9 cellular contexts compared by ENCODE assay signal in the genomic region with DNA sequence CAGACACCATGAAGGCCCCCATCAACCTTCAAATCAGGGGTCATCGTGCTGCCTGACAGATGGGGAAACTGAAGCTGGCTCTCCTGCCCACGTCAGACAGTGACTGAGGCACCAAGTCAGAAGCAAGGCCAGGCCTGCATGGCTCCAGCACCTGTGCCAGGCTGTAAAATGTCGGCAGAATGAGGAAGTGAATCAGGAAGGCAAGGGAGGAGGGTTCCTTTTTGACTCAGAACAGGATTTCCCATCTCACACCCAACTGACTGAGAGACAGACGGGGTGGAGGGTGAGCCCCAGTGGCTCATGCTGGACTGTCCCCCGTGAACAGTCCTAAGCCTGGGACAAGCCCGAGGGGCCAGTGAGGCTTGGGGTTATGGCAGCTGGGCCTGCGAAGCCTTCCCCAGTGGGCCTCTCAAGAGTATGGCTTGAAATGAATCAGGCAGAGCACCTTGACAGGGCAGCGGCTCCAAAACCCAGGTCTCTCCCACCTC. TPM values are rescaled to one million over a fixed set of nuclear protein-coding genes. Genes with fewer than 3 reads are reported as not detected.
DNase-seq lines count a peak whose midpoint lies in the region; ATAC-seq and TF ChIP-seq lines count a peak whose summit lies in the region.
"Had no signal": no experiment of that assay in that cellular context is flagged by ENCODE, and none has a peak within 500 bp of the region (broad histone marks: within the 10 kb centered on the region; RNA-seq: fewer than 3 reads in every experiment).

No MANE protein-coding gene starts in this region.

- H3K4me3 ChIP-seq in psoas muscle (no peak overlapping the region), neural progenitor cell (no peak overlapping the region)

- no peaks in the 10 kb centered on the region for H4K20me1 ChIP-seq in neural progenitor cell (ENCODE audit: low read depth)

- in situ Hi-C loops in GM13977 (cut with MboI; ENCODE audit: low pct_unique_long_range_greater_than_20kb, low sequenced_read_pairs, unreplicated experiment) = no loop called here

- ATAC-seq in GM21381 (IDR thresholded peaks at IDR 0.05; ENCODE audit: unreplicated experiment) (peak; percentile 90), HG03571 (IDR thresholded peaks at IDR 0.05; ENCODE audit: unreplicated experiment) (peak; percentile 88), psoas muscle (no peak)

- H2AFZ ChIP-seq in neural progenitor cell (replicated peaks) = no peak overlapping the region

- H3K27me3 ChIP-seq in psoas muscle (ENCODE audit: insufficient read depth in 3 of 3, low read length in 2 of 3) (no peaks in the 10 kb centered on the region), neural progenitor cell (no peaks in the 10 kb centered on the region)

- H3K27ac ChIP-seq in psoas muscle (no peak overlapping the region), neural progenitor cell (no peak overlapping the region)

- H3K36me3 Mint-ChIP-seq in activated naive CD4-positive, alpha-beta T cell treated with anti-CD3 and anti-CD28 coated beads, Interleukin-2, amount 50 U/mL, for 24 hours = peaks cover 1% of the 10 kb centered on the region
- H3K36me3 Mint-ChIP-seq in nephron (ENCODE audit: low read depth) (no peaks in the 10 kb centered on the region), neural progenitor cell (no peaks in the 10 kb centered on the region)

- H3K9me3 ChIP-seq in psoas muscle (no peaks in the 10 kb centered on the region), neural progenitor cell (ENCODE audit: low read depth) (no peaks in the 10 kb centered on the region)

- H3K4me1 ChIP-seq in psoas muscle (peaks cover 24% of the 10 kb centered on the region), neural progenitor cell (peaks cover 6% of the 10 kb centered on the region)

- peaks cover 63% of the 10 kb centered on the region for H3K4me1 Mint-ChIP-seq in activated naive CD4-positive, alpha-beta T cell treated with anti-CD3 and anti-CD28 coated beads, Interleukin-2, amount 50 U/mL, for 24 hours
- H3K4me1 Mint-ChIP-seq in nephron = peaks cover 61% of the 10 kb centered on the region
- H3K4me1 Mint-ChIP-seq in neural progenitor cell = peaks cover 34% of the 10 kb centered on the region

- peak; percentile 74 for DNase-seq in GM13977 (ENCODE audit: low spot score)
- no peak for DNase-seq in psoas muscle
- no peak for DNase-seq in GOT3 (lab: John Stamatoyannopoulos, UW)
- DNase-seq in neural progenitor cell (ENCODE audit: low spot score) = no peak

- no peaks in the 10 kb centered on the region for H3K79me2 ChIP-seq in neural progenitor cell (ENCODE audit: low read depth)

- intact Hi-C loops in psoas muscle (cut with DNase I) = no loop called here

- WGBS in psoas muscle, 3 donors = 77 to 89% (median 79%) methylated on average over 8 of the region's 8 CpGs

- H3K9me3 Mint-ChIP-seq in activated naive CD4-positive, alpha-beta T cell treated with anti-CD3 and anti-CD28 coated beads, Interleukin-2, amount 50 U/mL, for 24 hours = no peaks in the 10 kb centered on the region
- no peaks in the 10 kb centered on the region for H3K9me3 Mint-ChIP-seq in nephron
- peaks cover 2% of the 10 kb centered on the region for H3K9me3 Mint-ChIP-seq in neural progenitor cell

- no peaks in the 10 kb centered on the region for H3F3A ChIP-seq in neural progenitor cell (ENCODE audit: low read depth)

- no peaks in the 10 kb centered on the region for H3K27me3 Mint-ChIP-seq in activated naive CD4-positive, alpha-beta T cell treated with anti-CD3 and anti-CD28 coated beads, Interleukin-2, amount 50 U/mL, for 24 hours
- H3K27me3 Mint-ChIP-seq in nephron (ENCODE audit: low read depth) (peaks cover 13% of the 10 kb centered on the region), neural progenitor cell (ENCODE audit: insufficient read depth, low read depth) (peaks cover 9% of the 10 kb centered on the region)

- H3K9ac ChIP-seq in neural progenitor cell = no peak overlapping the region

- no peak for TF ChIP-seq CTCF in GM13977 (IDR thresholded peaks at IDR 0.05; ENCODE audit: extremely low read depth, insufficient read depth, missing control alignments)
- no peak for TF ChIP-seq CTCF in nephron (IDR thresholded peaks at IDR 0.05; ENCODE audit: unreplicated experiment in 3 of 3)
- TF ChIP-seq CTCF in psoas muscle (IDR thresholded peaks at IDR 0.05) = no peak
- TF ChIP-seq CTCF in neural progenitor cell (IDR thresholded peaks at IDR 0.05) = no peak

- H3K36me3 ChIP-seq in psoas muscle (ENCODE audit: insufficient read depth in 1 of 2, low read depth in 1 of 2) (no peaks in the 10 kb centered on the region), neural progenitor cell (no peaks in the 10 kb centered on the region)

- H3K4me2 ChIP-seq in neural progenitor cell = no peak overlapping the region

- peak overlapping the region; percentile 52 for H3K27ac Mint-ChIP-seq in activated naive CD4-positive, alpha-beta T cell treated with anti-CD3 and anti-CD28 coated beads, Interleukin-2, amount 50 U/mL, for 24 hours
- H3K27ac Mint-ChIP-seq in nephron (peak overlapping the region in 2 of 3 experiments; percentile 27 to 90), neural progenitor cell (no peak overlapping the region)

- H3K4me3 Mint-ChIP-seq in activated naive CD4-positive, alpha-beta T cell treated with anti-CD3 and anti-CD28 coated beads, Interleukin-2, amount 50 U/mL, for 24 hours = peak overlapping the region; percentile 64
- H3K4me3 Mint-ChIP-seq in nephron (peak overlapping the region in 1 of 3 experiments; percentile 13), neural progenitor cell (no peak overlapping the region)

RNA-seq across cellular contexts. Expression of gene SYNE3, which starts 20.9 kb away (rescaled TPM):
- total RNA-seq in psoas muscle = 1 to 10 TPM; 3.4 to 4.7 (median 4.1) TPM
- polyA plus RNA-seq in psoas muscle = 1 to 10 TPM in 1 of 3 donors, under 1 TPM in 2; 0.45 to 1.3 (median 0.96) TPM
- 0.03 and 0.06 TPM in 2 replicates for total RNA-seq in neural progenitor cell (ENCODE audit: low replicate concordance)
- total RNA-seq: epithelial cell of proximal tubule had no signal

RNA-seq across cellular contexts. Expression of gene GLRX5, which starts 39.3 kb away (rescaled TPM):
- total RNA-seq in psoas muscle (10 to 100 TPM; 46.9 to 97.6 (median 57.0) TPM), neural progenitor cell (ENCODE audit: low replicate concordance) (71.8 and 99.9 TPM in 2 replicates)
- 10 to 100 TPM; 65.5 to 98.7 (median 68.4) TPM for polyA plus RNA-seq in psoas muscle

Comparison
In these comparisons a context has a peak if more than half of its experiments do, and no peak if none do; other contexts are left out.
1. ATAC-seq: peak in GM21381 (single experiment) and HG03571 (single experiment); none in psoas muscle (0 of 4).